ENCODE assay signal across 1 cellular context in genomic region chr6:33248643-33248931, GRCh38.
TF ChIP-seq lines count a peak whose summit lies in the region.

No MANE protein-coding gene starts in this region.

TF ChIP-seq in HepG2, 621 proteins besides CTCF, POLR2A, EP300 and RAD21 (continued from another document):
- TF ChIP-seq ZNF782 (CRISPR knock-in tag; IDR thresholded peaks at IDR 0.05; ENCODE audit: borderline replicate concordance) (0 out of 2 replicates have a peak, but pooled peaks have one; percentile 85), SCMH1 (CRISPR knock-in tag; IDR thresholded peaks at IDR 0.05; ENCODE audit: borderline replicate concordance) (no peak), CHD2 (IDR thresholded peaks at IDR 0.05; ENCODE audit: low read depth, low read length) (no peak), NFRKB (IDR thresholded peaks at IDR 0.05) (no peak), ZNF83 (CRISPR knock-in tag; IDR thresholded peaks at IDR 0.05; ENCODE audit: borderline replicate concordance) (0 out of 2 replicates have a peak, but pooled peaks have one; percentile 45), ZC3H4 (CRISPR knock-in tag; IDR thresholded peaks at IDR 0.05; ENCODE audit: borderline replicate concordance) (peak; percentile 54; the same call in 1 of the 2 replicates), SALL2 (CRISPR knock-in tag; IDR thresholded peaks at IDR 0.05) (peak; percentile 13; the same call in 1 of the 2 replicates), PAX8 (CRISPR knock-in tag; IDR thresholded peaks at IDR 0.05; ENCODE audit: borderline replicate concordance) (0 out of 2 replicates have a peak, but pooled peaks have one; percentile 72), ZNF34 (CRISPR knock-in tag; IDR thresholded peaks at IDR 0.05; ENCODE audit: borderline replicate concordance) (0 out of 2 replicates have a peak, but pooled peaks have one; percentile 84), ZNF510 (CRISPR knock-in tag; IDR thresholded peaks at IDR 0.05; ENCODE audit: low read depth) (peak; percentile 77; the same call in 1 of the 2 replicates), CREBL2 (CRISPR knock-in tag; IDR thresholded peaks at IDR 0.05; ENCODE audit: borderline replicate concordance) (no peak), ZNF768 (CRISPR knock-in tag; IDR thresholded peaks at IDR 0.05) (no peak), ZNF234 (CRISPR knock-in tag; conservative IDR thresholded peaks at IDR 0.05) (peak; percentile 93; the same call in 1 of the 2 replicates), ZBTB38 (CRISPR knock-in tag; IDR thresholded peaks at IDR 0.05) (no peak), SP5 (CRISPR knock-in tag; IDR thresholded peaks at IDR 0.05; ENCODE audit: borderline replicate concordance, low read depth) (no peak), ETV5 (CRISPR knock-in tag; IDR thresholded peaks at IDR 0.05; ENCODE audit: borderline replicate concordance) (no peak), ELF3 (CRISPR knock-in tag; IDR thresholded peaks at IDR 0.05) (no peak), ZFP41 (CRISPR knock-in tag; IDR thresholded peaks at IDR 0.05; ENCODE audit: borderline replicate concordance) (no peak), RXRB (CRISPR knock-in tag; IDR thresholded peaks at IDR 0.05; ENCODE audit: borderline replicate concordance) (no peak), ZSCAN9 (CRISPR knock-in tag; IDR thresholded peaks at IDR 0.05; ENCODE audit: borderline replicate concordance) (no peak)
- TF ChIP-seq, protein P1, sequence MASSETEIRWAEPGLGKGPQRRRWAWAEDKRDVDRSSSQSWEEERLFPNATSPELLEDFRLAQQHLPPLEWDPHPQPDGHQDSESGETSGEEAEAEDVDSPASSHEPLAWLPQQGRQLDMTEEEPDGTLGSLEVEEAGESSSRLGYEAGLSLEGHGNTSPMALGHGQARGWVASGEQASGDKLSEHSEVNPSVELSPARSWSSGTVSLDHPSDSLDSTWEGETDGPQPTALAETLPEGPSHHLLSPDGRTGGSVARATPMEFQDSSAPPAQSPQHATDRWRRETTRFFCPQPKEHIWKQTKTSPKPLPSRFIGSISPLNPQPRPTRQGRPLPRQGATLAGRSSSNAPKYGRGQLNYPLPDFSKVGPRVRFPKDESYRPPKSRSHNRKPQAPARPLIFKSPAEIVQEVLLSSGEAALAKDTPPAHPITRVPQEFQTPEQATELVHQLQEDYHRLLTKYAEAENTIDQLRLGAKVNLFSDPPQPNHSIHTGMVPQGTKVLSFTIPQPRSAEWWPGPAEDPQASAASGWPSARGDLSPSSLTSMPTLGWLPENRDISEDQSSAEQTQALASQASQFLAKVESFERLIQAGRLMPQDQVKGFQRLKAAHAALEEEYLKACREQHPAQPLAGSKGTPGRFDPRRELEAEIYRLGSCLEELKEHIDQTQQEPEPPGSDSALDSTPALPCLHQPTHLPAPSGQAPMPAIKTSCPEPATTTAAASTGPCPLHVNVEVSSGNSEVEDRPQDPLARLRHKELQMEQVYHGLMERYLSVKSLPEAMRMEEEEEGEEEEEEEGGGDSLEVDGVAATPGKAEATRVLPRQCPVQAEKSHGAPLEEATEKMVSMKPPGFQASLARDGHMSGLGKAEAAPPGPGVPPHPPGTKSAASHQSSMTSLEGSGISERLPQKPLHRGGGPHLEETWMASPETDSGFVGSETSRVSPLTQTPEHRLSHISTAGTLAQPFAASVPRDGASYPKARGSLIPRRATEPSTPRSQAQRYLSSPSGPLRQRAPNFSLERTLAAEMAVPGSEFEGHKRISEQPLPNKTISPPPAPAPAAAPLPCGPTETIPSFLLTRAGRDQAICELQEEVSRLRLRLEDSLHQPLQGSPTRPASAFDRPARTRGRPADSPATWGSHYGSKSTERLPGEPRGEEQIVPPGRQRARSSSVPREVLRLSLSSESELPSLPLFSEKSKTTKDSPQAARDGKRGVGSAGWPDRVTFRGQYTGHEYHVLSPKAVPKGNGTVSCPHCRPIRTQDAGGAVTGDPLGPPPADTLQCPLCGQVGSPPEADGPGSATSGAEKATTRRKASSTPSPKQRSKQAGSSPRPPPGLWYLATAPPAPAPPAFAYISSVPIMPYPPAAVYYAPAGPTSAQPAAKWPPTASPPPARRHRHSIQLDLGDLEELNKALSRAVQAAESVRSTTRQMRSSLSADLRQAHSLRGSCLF (CRISPR knock-in tag; IDR thresholded peaks at IDR 0.05; ENCODE audit: borderline replicate concordance), result no peak
- TF ChIP-seq, protein P2, sequence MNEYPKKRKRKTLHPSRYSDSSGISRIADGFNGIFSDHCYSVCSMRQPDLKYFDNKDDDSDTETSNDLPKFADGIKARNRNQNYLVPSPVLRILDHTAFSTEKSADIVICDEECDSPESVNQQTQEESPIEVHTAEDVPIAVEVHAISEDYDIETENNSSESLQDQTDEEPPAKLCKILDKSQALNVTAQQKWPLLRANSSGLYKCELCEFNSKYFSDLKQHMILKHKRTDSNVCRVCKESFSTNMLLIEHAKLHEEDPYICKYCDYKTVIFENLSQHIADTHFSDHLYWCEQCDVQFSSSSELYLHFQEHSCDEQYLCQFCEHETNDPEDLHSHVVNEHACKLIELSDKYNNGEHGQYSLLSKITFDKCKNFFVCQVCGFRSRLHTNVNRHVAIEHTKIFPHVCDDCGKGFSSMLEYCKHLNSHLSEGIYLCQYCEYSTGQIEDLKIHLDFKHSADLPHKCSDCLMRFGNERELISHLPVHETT (CRISPR knock-in tag; conservative IDR thresholded peaks at IDR 0.05), result no peak
- TF ChIP-seq, protein P3, sequence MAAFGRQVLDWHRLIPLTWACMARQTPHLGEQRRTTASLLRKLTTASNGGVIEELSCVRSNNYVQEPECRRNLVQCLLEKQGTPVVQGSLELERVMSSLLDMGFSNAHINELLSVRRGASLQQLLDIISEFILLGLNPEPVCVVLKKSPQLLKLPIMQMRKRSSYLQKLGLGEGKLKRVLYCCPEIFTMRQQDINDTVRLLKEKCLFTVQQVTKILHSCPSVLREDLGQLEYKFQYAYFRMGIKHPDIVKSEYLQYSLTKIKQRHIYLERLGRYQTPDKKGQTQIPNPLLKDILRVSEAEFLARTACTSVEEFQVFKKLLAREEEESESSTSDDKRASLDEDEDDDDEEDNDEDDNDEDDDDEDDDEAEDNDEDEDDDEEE (CRISPR knock-in tag; IDR thresholded peaks at IDR 0.05), result no peak; the same call in 1 of the 2 replicates
- TF ChIP-seq, protein P4, sequence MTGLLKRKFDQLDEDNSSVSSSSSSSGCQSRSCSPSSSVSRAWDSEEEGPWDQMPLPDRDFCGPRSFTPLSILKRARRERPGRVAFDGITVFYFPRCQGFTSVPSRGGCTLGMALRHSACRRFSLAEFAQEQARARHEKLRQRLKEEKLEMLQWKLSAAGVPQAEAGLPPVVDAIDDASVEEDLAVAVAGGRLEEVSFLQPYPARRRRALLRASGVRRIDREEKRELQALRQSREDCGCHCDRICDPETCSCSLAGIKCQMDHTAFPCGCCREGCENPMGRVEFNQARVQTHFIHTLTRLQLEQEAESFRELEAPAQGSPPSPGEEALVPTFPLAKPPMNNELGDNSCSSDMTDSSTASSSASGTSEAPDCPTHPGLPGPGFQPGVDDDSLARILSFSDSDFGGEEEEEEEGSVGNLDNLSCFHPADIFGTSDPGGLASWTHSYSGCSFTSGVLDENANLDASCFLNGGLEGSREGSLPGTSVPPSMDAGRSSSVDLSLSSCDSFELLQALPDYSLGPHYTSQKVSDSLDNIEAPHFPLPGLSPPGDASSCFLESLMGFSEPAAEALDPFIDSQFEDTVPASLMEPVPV (CRISPR knock-in tag; IDR thresholded peaks at IDR 0.05), result no peak
- TF ChIP-seq, protein P5, sequence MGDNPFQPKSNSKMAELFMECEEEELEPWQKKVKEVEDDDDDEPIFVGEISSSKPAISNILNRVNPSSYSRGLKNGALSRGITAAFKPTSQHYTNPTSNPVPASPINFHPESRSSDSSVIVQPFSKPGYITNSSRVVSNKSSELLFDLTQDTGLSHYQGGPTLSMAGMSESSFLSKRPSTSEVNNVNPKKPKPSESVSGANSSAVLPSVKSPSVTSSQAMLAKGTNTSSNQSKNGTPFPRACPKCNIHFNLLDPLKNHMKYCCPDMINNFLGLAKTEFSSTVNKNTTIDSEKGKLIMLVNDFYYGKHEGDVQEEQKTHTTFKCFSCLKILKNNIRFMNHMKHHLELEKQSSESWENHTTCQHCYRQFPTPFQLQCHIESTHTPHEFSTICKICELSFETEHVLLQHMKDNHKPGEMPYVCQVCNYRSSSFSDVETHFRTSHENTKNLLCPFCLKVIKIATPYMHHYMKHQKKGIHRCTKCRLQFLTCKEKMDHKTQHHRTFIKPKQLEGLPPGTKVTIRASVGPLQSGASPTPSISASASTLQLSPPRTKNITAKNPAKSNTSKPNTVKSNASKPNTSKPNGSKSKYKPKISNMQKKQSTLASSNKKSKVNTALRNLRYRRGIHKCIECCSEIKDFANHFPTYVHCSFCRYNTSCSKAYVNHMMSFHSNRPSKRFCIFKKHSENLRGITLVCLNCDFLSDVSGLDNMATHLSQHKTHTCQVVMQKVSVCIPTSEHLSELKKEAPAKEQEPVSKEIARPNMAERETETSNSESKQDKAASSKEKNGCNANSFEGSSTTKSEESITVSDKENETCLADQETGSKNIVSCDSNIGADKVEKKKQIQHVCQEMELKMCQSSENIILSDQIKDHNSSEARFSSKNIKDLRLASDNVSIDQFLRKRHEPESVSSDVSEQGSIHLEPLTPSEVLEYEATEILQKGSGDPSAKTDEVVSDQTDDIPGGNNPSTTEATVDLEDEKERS (CRISPR knock-in tag; IDR thresholded peaks at IDR 0.05), result no peak
- TF ChIP-seq, protein P6, sequence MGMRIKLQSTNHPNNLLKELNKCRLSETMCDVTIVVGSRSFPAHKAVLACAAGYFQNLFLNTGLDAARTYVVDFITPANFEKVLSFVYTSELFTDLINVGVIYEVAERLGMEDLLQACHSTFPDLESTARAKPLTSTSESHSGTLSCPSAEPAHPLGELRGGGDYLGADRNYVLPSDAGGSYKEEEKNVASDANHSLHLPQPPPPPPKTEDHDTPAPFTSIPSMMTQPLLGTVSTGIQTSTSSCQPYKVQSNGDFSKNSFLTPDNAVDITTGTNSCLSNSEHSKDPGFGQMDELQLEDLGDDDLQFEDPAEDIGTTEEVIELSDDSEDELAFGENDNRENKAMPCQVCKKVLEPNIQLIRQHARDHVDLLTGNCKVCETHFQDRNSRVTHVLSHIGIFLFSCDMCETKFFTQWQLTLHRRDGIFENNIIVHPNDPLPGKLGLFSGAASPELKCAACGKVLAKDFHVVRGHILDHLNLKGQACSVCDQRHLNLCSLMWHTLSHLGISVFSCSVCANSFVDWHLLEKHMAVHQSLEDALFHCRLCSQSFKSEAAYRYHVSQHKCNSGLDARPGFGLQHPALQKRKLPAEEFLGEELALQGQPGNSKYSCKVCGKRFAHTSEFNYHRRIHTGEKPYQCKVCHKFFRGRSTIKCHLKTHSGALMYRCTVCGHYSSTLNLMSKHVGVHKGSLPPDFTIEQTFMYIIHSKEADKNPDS (CRISPR knock-in tag; IDR thresholded peaks at IDR 0.05), result no peak; the same call in 1 of the 2 replicates
